In genomic region chr20:58839474-58839874, GRCh38 we compare ENCODE assay signal across 8 cellular contexts. TPM values are rescaled to one million over a fixed set of nuclear protein-coding genes. Genes with fewer than 3 reads are reported as not detected.
DNase-seq lines count a peak whose midpoint lies in the region; ATAC-seq and TF ChIP-seq lines count a peak whose summit lies in the region.

No MANE protein-coding gene starts in this region.

- ATAC-seq in GM21619 (IDR thresholded peaks at IDR 0.05; ENCODE audit: unreplicated experiment) (no peak), GM21576 (IDR thresholded peaks at IDR 0.05; ENCODE audit: unreplicated experiment) (no peak), GM21825 (IDR thresholded peaks at IDR 0.05; ENCODE audit: unreplicated experiment) (no peak)

- no peak overlapping the region for H3K27ac ChIP-seq in MM.1S (ENCODE audit: low read length)

- H3K79me2 ChIP-seq in MM.1S (ENCODE audit: low read length): no peaks in the 10 kb centered on the region

- H3F3A ChIP-seq in MM.1S (ENCODE audit: insufficient read depth, low read length): no peaks in the 10 kb centered on the region

- TF ChIP-seq CTCF in MM.1S (IDR thresholded peaks at IDR 0.05; ENCODE audit: low read length): peak; percentile 33
- peak; percentile 44 for TF ChIP-seq CTCF in fibroblast of villous mesenchyme (IDR thresholded peaks at IDR 0.05; ENCODE audit: insufficient read depth, low read depth, low read length)

- H3K9me3 ChIP-seq in MM.1S (replicated peaks; ENCODE audit: insufficient read depth, low read length): no peaks in the 10 kb centered on the region

- H3K4me1 ChIP-seq in MM.1S (ENCODE audit: low read length): no peaks in the 10 kb centered on the region

- no peak overlapping the region for H3K4me2 ChIP-seq in MM.1S (ENCODE audit: low read depth, low read length)

- H4K20me1 ChIP-seq in MM.1S (ENCODE audit: insufficient read depth, low read length): no peaks in the 10 kb centered on the region

- no peak overlapping the region for H2AFZ ChIP-seq in MM.1S (ENCODE audit: low read length)

- DNase-seq in DMS114 treated with DMSO at 0.1 percent for 48 hours (lab: John Stamatoyannopoulos, UW; ENCODE audit: unreplicated experiment) (peak; percentile 60), MM.1S (no peak), fibroblast of villous mesenchyme (ENCODE audit: low read depth) (peak; percentile 23), retina (peak; percentile 75)
- peak; percentile 57 for DNase-seq in activated T-cell treated with anti-CD3 and anti-CD28 coated beads, Interleukin-2, amount 50 U/mL, for 1 hour

- peaks cover 70% of the 10 kb centered on the region for H3K27me3 ChIP-seq in MM.1S (replicated peaks; ENCODE audit: insufficient read depth, low read length)

- H3K4me3 ChIP-seq in MM.1S (ENCODE audit: low read length) (no peak overlapping the region), fibroblast of villous mesenchyme (ENCODE audit: low read depth, low read length) (no peak overlapping the region)

- H3K9ac ChIP-seq in MM.1S (ENCODE audit: low read length): no peak overlapping the region

- no peaks in the 10 kb centered on the region for H3K36me3 ChIP-seq in MM.1S (replicated peaks; ENCODE audit: insufficient read depth, low read length)

- no peaks in the 10 kb centered on the region for H3K9me2 ChIP-seq in MM.1S (replicated peaks; ENCODE audit: insufficient read depth, low read length)

RNA-seq across cellular contexts. Expression of gene GNAS-AS1, which starts 11.2 kb away (rescaled TPM):
- 0.43 and 0.64 TPM in 2 replicates for total RNA-seq in fibroblast of villous mesenchyme

RNA-seq across cellular contexts. Expression of gene GNAS, which starts 13.0 kb away (rescaled TPM):
- 345 and 361 TPM in 2 replicates for total RNA-seq in fibroblast of villous mesenchyme
